Comparison of ENCODE assay signal across 7 cellular contexts in the genomic region with DNA sequence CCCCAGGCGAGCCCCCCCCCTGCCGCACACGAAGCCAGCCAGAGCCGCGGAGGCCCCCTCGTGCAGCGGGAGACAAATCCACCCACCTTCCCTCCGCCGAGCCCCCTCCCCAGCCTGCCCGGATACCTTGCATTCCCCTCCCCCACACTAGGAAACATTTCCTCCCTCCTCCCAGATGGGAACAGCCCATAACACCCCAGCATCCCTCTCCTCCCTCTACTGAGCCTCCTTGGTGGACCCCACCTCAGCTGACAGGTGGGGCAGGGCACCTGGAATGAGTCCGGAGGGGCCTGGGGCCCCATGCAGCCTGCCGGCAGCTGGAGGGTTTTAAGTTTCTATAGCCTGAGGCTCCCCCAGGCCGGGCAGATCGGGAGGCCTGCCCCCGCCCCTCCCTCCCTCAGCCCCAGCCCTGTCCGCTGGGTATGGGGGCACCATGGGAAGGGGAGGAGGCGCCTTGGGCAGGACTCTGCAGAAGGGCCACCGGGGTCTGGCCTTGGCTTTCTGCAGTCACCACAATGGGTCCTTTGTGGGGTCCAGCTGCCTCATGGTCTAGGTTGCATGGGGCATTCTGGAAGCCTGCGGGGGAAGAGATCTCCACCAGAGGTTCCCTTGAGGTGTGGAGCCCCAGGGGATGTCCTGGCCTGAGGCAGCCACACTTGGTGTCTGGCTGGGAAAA. TPM values are rescaled to one million over a fixed set of nuclear protein-coding genes. Genes with fewer than 3 reads are reported as not detected.
DNase-seq lines count a peak whose midpoint lies in the region; ATAC-seq and TF ChIP-seq lines count a peak whose summit lies in the region.

No MANE protein-coding gene starts in this region.

- 0 out of 3 replicates have a peak, but pooled peaks have one; percentile 17 for TF ChIP-seq CTCF in GM12872 (IDR thresholded peaks at IDR 0.05; ENCODE audit: insufficient read depth, low read depth, low read length)
- TF ChIP-seq CTCF in NB4 (IDR thresholded peaks at IDR 0.05; ENCODE audit: low read depth, low read length), result no peak
- no peak for TF ChIP-seq CTCF in suprapubic skin (IDR thresholded peaks at IDR 0.05)

- intact Hi-C loops in left colon (cut with DNase I, micrococcal nuclease), result loop anchor here in 1 of 2 donors (10.0 kb wide), 1 partner anchor 60 kb away; a partner anchor contains a TSS

- DNase-seq in NB4 (ENCODE audit: low read depth) (peak; percentile 25), caudate nucleus (lab: John Stamatoyannopoulos, UW) (peak in 21 of 61 donors; percentile 12 to 70 (median 29)), left colon (peak in 1 of 2 donors; percentile 45), suprapubic skin (ENCODE audit: low spot score in 2 of 2) (no peak), SKM-1 treated with dmso at 0.1 percent for 144 hours (lab: John Stamatoyannopoulos, UW; ENCODE audit: unreplicated experiment) (no peak)
- DNase-seq in activated CD8-positive, alpha-beta memory T cell treated with anti-CD3 and anti-CD28 coated beads, Interleukin-2, amount 50 U/mL, for 48 hours, result no peak

- no peak for TF ChIP-seq POLR2A in NB4 (IDR thresholded peaks at IDR 0.05; ENCODE audit: extremely low read depth, insufficient read length)
- no peak for TF ChIP-seq POLR2A in suprapubic skin (IDR thresholded peaks at IDR 0.05)

- no peaks in the 10 kb centered on the region for H3K27me3 ChIP-seq in suprapubic skin

- H3K9me3 ChIP-seq in suprapubic skin, result no peaks in the 10 kb centered on the region

- H3K4me3 ChIP-seq in NB4 (ENCODE audit: low read depth, low read length), result peak overlapping the region; percentile 81
- H3K4me3 ChIP-seq in suprapubic skin, result peak overlapping the region; percentile 58

- no peaks in the 10 kb centered on the region for H3K36me3 ChIP-seq in suprapubic skin

- WGBS in suprapubic skin, result 10% methylated on average over 4 of the region's 19 CpGs

- no peak for TF ChIP-seq EP300 in suprapubic skin (IDR thresholded peaks at IDR 0.05)

- H3K4me1 ChIP-seq in suprapubic skin, result peaks cover 54% of the 10 kb centered on the region

- ATAC-seq in left colon, result peak; percentile 31

- H3K27ac ChIP-seq in caudate nucleus (ENCODE audit: low read depth, low read length) (peak overlapping the region; percentile 69), suprapubic skin (peak overlapping the region; percentile 58)

RNA-seq across cellular contexts. Expression of a gene that starts 0.7 kb away (rescaled TPM):
- total RNA-seq in left colon (100 to 1,000 TPM; 201 to 223 TPM), suprapubic skin (100 to 1,000 TPM in 1 of 4 donors, 10 to 100 TPM in 3; 81.2 to 106 (median 91.8) TPM)
